Comparison of ENCODE assay signal across 8 cellular contexts in the genomic region with DNA sequence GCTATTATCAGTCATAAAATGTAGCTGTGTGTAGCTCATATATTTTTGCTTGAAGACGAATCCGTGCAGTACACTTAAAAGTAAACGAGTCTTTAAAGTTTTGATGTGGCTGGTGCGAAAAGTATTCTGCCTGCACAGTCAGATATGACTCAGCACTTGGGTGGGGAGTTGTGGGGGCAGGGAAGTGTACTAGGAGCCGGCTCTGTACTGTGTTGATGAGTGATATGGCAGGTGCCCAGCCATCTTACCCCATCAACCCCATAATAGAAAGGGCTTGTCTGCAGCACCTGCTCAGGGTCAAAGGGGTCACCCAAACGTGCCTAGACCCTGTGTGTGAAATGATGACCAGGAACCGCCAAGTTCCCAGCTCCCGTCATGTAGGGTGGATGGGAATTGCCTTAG.
DNase-seq lines count a peak whose midpoint lies in the region; ATAC-seq lines count a peak whose summit lies in the region.

No MANE protein-coding gene starts in this region.

- ATAC-seq in HG03565 (IDR thresholded peaks at IDR 0.05; ENCODE audit: unreplicated experiment) (peak; percentile 74), HG02642 (IDR thresholded peaks at IDR 0.05; ENCODE audit: poor library complexity, unreplicated experiment) (no peak)

- DNase-seq in NCI-H82 (lab: John Stamatoyannopoulos, UW) (peak; percentile 7), NCI-H82 treated with DMSO at 0.1 percent for 48 hours (lab: John Stamatoyannopoulos, UW; ENCODE audit: unreplicated experiment) (no peak), epithelial cell of prostate (ENCODE audit: low read depth, low spot score) (peak; percentile 33), cerebellar cortex (ENCODE audit: low spot score) (no peak)
- peak; percentile 20 for DNase-seq in activated CD4-positive, alpha-beta T cell treated with anti-CD3 and anti-CD28 coated beads, Interleukin-2, amount 50 U/mL, for 1 hour
- peak; percentile 54 to 71 (median 68) for DNase-seq in stimulated activated CD4-positive, alpha-beta T cell treated with anti-CD3 and anti-CD28 coated beads, Interleukin-12 subunit alpha, Interleukin-12 subunit beta, amount 100 ng/mL, for 48 hours (ENCODE audit: low read depth in 2 of 3, low spot score in 1 of 3)

- no peak overlapping the region for H3K27ac ChIP-seq in epithelial cell of prostate

Comparison
In these comparisons a context has a peak if more than half of its experiments do, and no peak if none do; other contexts are left out.
1. DNase-seq: peak in NCI-H82 (single experiment), activated CD4-positive, alpha-beta T cell treated with anti-CD3 and anti-CD28 coated beads, Interleukin-2, amount 50 U/mL, for 1 hour (single experiment), epithelial cell of prostate (single experiment) and stimulated activated CD4-positive, alpha-beta T cell treated with anti-CD3 and anti-CD28 coated beads, Interleukin-12 subunit alpha, Interleukin-12 subunit beta, amount 100 ng/mL, for 48 hours (3 of 3); none in NCI-H82 treated with DMSO at 0.1 percent for 48 hours (single experiment) and cerebellar cortex (single experiment).